Comparison of ENCODE assay signal across 20 cellular contexts in genomic region chr2:10064932-10065682, GRCh38. TPM values are rescaled to one million over a fixed set of nuclear protein-coding genes. Genes with fewer than 3 reads are reported as not detected.
"Had no signal": no experiment of that assay in that cellular context is flagged by ENCODE, and none has a peak within 500 bp of the region (broad histone marks: within the 10 kb centered on the region; RNA-seq: fewer than 3 reads in every experiment).

No MANE protein-coding gene starts in this region.

- H3K27ac ChIP-seq: adrenal gland, hepatocyte, psoas muscle, transverse colon, uterus had no signal

- H3K36me3 Mint-ChIP-seq: activated CD4-positive, alpha-beta memory T cell treated with anti-CD3 and anti-CD28 coated beads for 36 hours had no signal

- DNase-seq: activated CD4-positive, alpha-beta memory T cell treated with anti-CD3 and anti-CD28 coated beads for 36 hours; activated CD4-positive, alpha-beta T cell treated with anti-CD3 and anti-CD28 coated beads for 1 hour; activated gamma-delta T cell treated with Interleukin-2 at 50 U/mL for 16 hours; activated T-cell treated with anti-CD3 and anti-CD28 coated beads for 4 hours; adrenal gland; cerebellar nuclear complex; effector CD8-positive, alpha-beta T cell; psoas muscle; right cardiac atrium; T1000; transverse colon; uterus had no signal

- H3K4me3 ChIP-seq: adrenal gland, hepatocyte, lung, psoas muscle, transverse colon, uterus had no signal

- H3K9me3 ChIP-seq: adrenal gland, psoas muscle, transverse colon, uterus had no signal

- H3K9me3 Mint-ChIP-seq: dendritic cell treated with granulocyte-macrophage colony-stimulating factor and Interleukin-4, amounts not matched to agents 40 ng/mL and 50 ng/mL, for 4 days had no signal

- H3K36me3 ChIP-seq: adrenal gland, transverse colon, uterus had no signal

- H3K27me3 Mint-ChIP-seq: activated CD4-positive, alpha-beta memory T cell treated with anti-CD3 and anti-CD28 coated beads for 36 hours had no signal

- H3K27me3 ChIP-seq: adrenal gland, hepatocyte, transverse colon, uterus had no signal

- H3K4me1 Mint-ChIP-seq: nephron had no signal

- H3K4me1 ChIP-seq: adrenal gland, transverse colon, uterus had no signal

- ATAC-seq: activated naive CD4-positive, alpha-beta T cell treated with anti-CD3 and anti-CD28 coated beads, Interleukin-2, amount 50 U/mL, for 72 hours; psoas muscle; right cardiac atrium had no signal

- H3K4me3 Mint-ChIP-seq: activated CD4-positive, alpha-beta memory T cell treated with anti-CD3 and anti-CD28 coated beads for 36 hours; activated T-helper 1 cell treated with anti-CD3 and anti-CD28 coated beads, Interleukin-12 subunit alpha, Interleukin-12 subunit beta, Interleukin-2, Interleukin-4 antibody, amounts not matched to agents 30 ng/mL and 10 ng/mL and 1 ng/mL, durations not matched to agents 14 hours and 24 hours and 36 hours; dendritic cell treated with granulocyte-macrophage colony-stimulating factor and Interleukin-4, amounts not matched to agents 40 ng/mL and 50 ng/mL, for 4 days; nephron; stimulated activated naive CD8-positive, alpha-beta T cell treated with anti-CD3 and anti-CD28 coated beads, Interleukin-15, Interleukin-2, amounts not matched to agents 100 ng/mL and 50 ng/mL, for 24 hours had no signal

- H3K27ac Mint-ChIP-seq: activated CD4-positive, alpha-beta memory T cell treated with anti-CD3 and anti-CD28 coated beads for 36 hours; activated naive CD4-positive, alpha-beta T cell treated with anti-CD3 and anti-CD28 coated beads, Interleukin-2, amount 50 U/mL, for 72 hours; activated T-helper 1 cell treated with anti-CD3 and anti-CD28 coated beads, Interleukin-12 subunit alpha, Interleukin-12 subunit beta, Interleukin-2, Interleukin-4 antibody, amounts not matched to agents 30 ng/mL and 10 ng/mL and 1 ng/mL, durations not matched to agents 14 hours and 24 hours and 36 hours; dendritic cell treated with granulocyte-macrophage colony-stimulating factor and Interleukin-4, amounts not matched to agents 40 ng/mL and 50 ng/mL, for 4 days; stimulated activated naive CD8-positive, alpha-beta T cell treated with anti-CD3 and anti-CD28 coated beads, Interleukin-15, Interleukin-2, amounts not matched to agents 100 ng/mL and 50 ng/mL, for 24 hours had no signal

RNA-seq across cellular contexts. Expression of gene CYS1, which starts 15.1 kb away (rescaled TPM):
- total RNA-seq: activated naive CD4-positive, alpha-beta T cell treated with anti-CD3 and anti-CD28 coated beads, Interleukin-2, amount 50 U/mL, for 72 hours; endothelial cell of umbilical vein had no signal
- polyA plus RNA-seq: endothelial cell of umbilical vein had no signal
